Comparison of ENCODE assay signal across 24 cellular contexts in the genomic region with DNA sequence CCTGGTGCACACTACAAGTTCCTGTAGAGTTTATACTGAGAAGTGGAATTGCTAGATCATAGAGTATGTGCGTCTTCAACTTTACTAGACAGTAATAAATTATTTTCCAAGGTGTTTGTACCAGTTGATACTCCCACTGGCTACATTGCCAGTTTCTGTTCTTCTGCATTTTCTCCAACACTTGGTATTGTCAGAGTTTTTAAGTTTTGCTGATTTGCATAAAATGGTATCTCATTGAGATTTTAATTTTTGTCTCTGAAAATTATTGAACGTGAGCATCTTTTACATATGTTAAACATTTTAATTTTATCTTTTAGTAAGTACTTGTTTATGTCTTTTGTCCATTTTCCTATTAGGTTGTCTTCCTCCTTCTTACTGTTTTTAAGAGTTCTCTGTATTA. TPM values are rescaled to one million over a fixed set of nuclear protein-coding genes. Genes with fewer than 3 reads are reported as not detected.
DNase-seq lines count a peak whose midpoint lies in the region; ATAC-seq, FAIRE-seq and TF ChIP-seq lines count a peak whose summit lies in the region.
"Had no signal": no experiment of that assay in that cellular context is flagged by ENCODE, and none has a peak within 500 bp of the region (broad histone marks: within the 10 kb centered on the region; RNA-seq: fewer than 3 reads in every experiment).

No MANE protein-coding gene starts in this region.

- no peak for TF ChIP-seq EP300 in A549 (IDR thresholded peaks at IDR 0.05)
- TF ChIP-seq EP300 in K562 (IDR thresholded peaks at IDR 0.05; ENCODE audit: low read length): no peak
- TF ChIP-seq EP300 in H1 (IDR thresholded peaks at IDR 0.05; ENCODE audit: borderline replicate concordance in 1 of 2, low read depth in 2 of 2, low read length in 2 of 2): no peak

- H3K14ac ChIP-seq in H1 (ENCODE audit: insufficient read length): no peak overlapping the region

- H3K36me3 Mint-ChIP-seq in HFFc6 (ENCODE audit: low read depth): no peaks in the 10 kb centered on the region

- H3K27ac ChIP-seq in A549 (no peak overlapping the region), K562 (ENCODE audit: extremely low read depth, low read depth, low read length) (no peak overlapping the region), H1 (ENCODE audit: low read depth, low read length) (no peak overlapping the region)
- H3K27ac ChIP-seq: 22Rv1, BLaER1 had no signal

- no peak overlapping the region for H4K8ac ChIP-seq in H1 (ENCODE audit: extremely low read depth, insufficient read depth, low read length)

- no peaks in the 10 kb centered on the region for H3K36me3 ChIP-seq in K562 (ENCODE audit: control insufficient read depth, insufficient read depth, low read length)
- H3K36me3 ChIP-seq in H1 (ENCODE audit: control insufficient read depth in 2 of 4, insufficient read depth in 4 of 4, low read length in 3 of 4): no peaks in the 10 kb centered on the region; a peak in 1 of 8 replicates
- H3K36me3 ChIP-seq: BE2C had no signal

- H3K79me2 ChIP-seq in K562 (ENCODE audit: control insufficient read depth, insufficient read depth, low read length) (no peaks in the 10 kb centered on the region), H1 (ENCODE audit: control insufficient read depth in 1 of 2, insufficient read depth in 2 of 2, low read length in 2 of 2) (peaks cover 0 to 86% of the 10 kb centered on the region in 2 experiments; a peak in 3 of 4 replicates)

- in situ Hi-C loops in K562 (cut with MboI): no loop called here

- no peak overlapping the region for H3K27ac Mint-ChIP-seq in HFFc6
- H3K27ac Mint-ChIP-seq: CD14-positive monocyte; CD4-positive, alpha-beta memory T cell; CD4-positive, CD25-positive, alpha-beta regulatory T cell; CD8-positive, alpha-beta memory T cell had no signal

- no peak overlapping the region for H3K18ac ChIP-seq in H1 (ENCODE audit: extremely low read depth, low read length)

- no peak overlapping the region for H3K4me3 ChIP-seq in A549
- H3K4me3 ChIP-seq in K562: no peak overlapping the region
- no peak overlapping the region for H3K4me3 ChIP-seq in H1 (ENCODE audit: extremely low read depth in 1 of 4, insufficient read depth in 2 of 4, low read depth in 3 of 4, low read length in 4 of 4)
- H3K4me3 ChIP-seq: BLaER1, GM12878 had no signal

- H4K20me1 ChIP-seq in K562 (replicated peaks; ENCODE audit: control insufficient read depth, insufficient read depth, low read length): no peaks in the 10 kb centered on the region; the same call in 1 of the 2 replicates
- H4K20me1 ChIP-seq in H1 (replicated peaks in 1 of 2; ENCODE audit: control insufficient read depth in 1 of 2, insufficient read depth in 2 of 2, low read length in 2 of 2): peaks cover 2 to 3% of the 10 kb centered on the region in 2 experiments

- CTCF ChIA-PET in A549 (lab: Yijun Ruan, JAX): no interaction called here
- CTCF ChIA-PET in K562 (lab: Yijun Ruan, JAX; ENCODE audit: low intra/inter-chr PET ratio): no interaction called here
- CTCF ChIA-PET in H1 (lab: Charles Lee; ENCODE audit: partially characterized antibody): no interaction called here

- no peak overlapping the region for H3K4me3 Mint-ChIP-seq in HFFc6
- H3K4me3 Mint-ChIP-seq: CD14-positive monocyte; CD4-positive, alpha-beta memory T cell; CD4-positive, CD25-positive, alpha-beta regulatory T cell; CD8-positive, alpha-beta memory T cell had no signal

- no peak overlapping the region for H2BK120ac ChIP-seq in H1 (replicated peaks; ENCODE audit: low read depth, low read length)

- intact Hi-C loops in K562 (cut with micrococcal nuclease): no loop called here

- H3K4ac ChIP-seq in H1 (replicated peaks; ENCODE audit: insufficient read length, low read depth, low read length): no peak overlapping the region

- TF ChIP-seq POLR2A in A549 (IDR thresholded peaks at IDR 0.05; ENCODE audit: low read length) (no peak), K562 (conservative IDR thresholded peaks at IDR 0.05) (no peak), H1 (IDR thresholded peaks at IDR 0.05; ENCODE audit: control extremely low read depth in 1 of 2, low read depth in 2 of 2, low read length in 2 of 2) (no peak)

- H3K23ac ChIP-seq in H1 (ENCODE audit: insufficient read length): no peak overlapping the region

- ATAC-seq in A549 (no peak), K562 (no peak)
- ATAC-seq: GM12878 had no signal

- no peaks in the 10 kb centered on the region for H3K23me2 ChIP-seq in H1 (ENCODE audit: low read depth, low read length)

- no peak overlapping the region for H3K4me2 ChIP-seq in A549
- H3K4me2 ChIP-seq in K562 (ENCODE audit: insufficient read depth, low read length): no peak overlapping the region
- no peak overlapping the region for H3K4me2 ChIP-seq in H1 (ENCODE audit: insufficient read depth in 1 of 2, low read depth in 2 of 2, low read length in 2 of 2)
- H3K4me2 ChIP-seq: BLaER1 had no signal

- WGBS in A549 (ENCODE audit: missing lambda C conversion rate): 93% methylated on average over 2 of the region's 2 CpGs
- WGBS in K562 (ENCODE audit: insufficient coverage, low coverage, missing lambda C conversion rate): 13% methylated on average over 2 of the region's 2 CpGs
- 84% methylated on average over 2 of the region's 2 CpGs; no CpG with 5 or more reads in 1 of the 2 experiments for WGBS in H1 (ENCODE audit: extremely low coverage in 1 of 2, insufficient coverage in 1 of 2, insufficient read length in 1 of 2, insufficient replicate concordance in 2 of 2, low coverage in 1 of 2, low lambda C conversion rate in 2 of 2, missing lambda C conversion rate in 1 of 2), 2 experiments

- FAIRE-seq in A549 (lab: Jason Lieb, UNC): no peak
- FAIRE-seq in GM19239 (lab: Jason Lieb, UNC): peak; percentile 48
- no peak for FAIRE-seq in K562 (lab: Jason Lieb, UNC)
- FAIRE-seq in H1 (lab: Jason Lieb, UNC): peak; percentile 7
- FAIRE-seq: D721Med, GM12878, GM18507 had no signal

- H3K9ac ChIP-seq in K562 (ENCODE audit: insufficient read depth in 1 of 2, low read depth in 2 of 2, low read length in 2 of 2) (no peak overlapping the region), H1 (replicated peaks in 1 of 4; ENCODE audit: extremely low read depth in 1 of 4, low read depth in 3 of 4, low read length in 3 of 4) (no peak overlapping the region)
- H3K9ac ChIP-seq: BLaER1 had no signal

- DNase-seq in A549 (ENCODE audit: low read depth in 1 of 2, low spot score in 1 of 2) (no peak), GM19239 (ENCODE audit: insufficient read length, low spot score) (no peak), K562 (ENCODE audit: extremely low read depth in 1 of 4, low spot score in 3 of 4) (no peak), H1 (ENCODE audit: low read depth in 1 of 2, low spot score in 2 of 2) (no peak), HFFc6 (no peak), COLO668 (lab: John Stamatoyannopoulos, UW; ENCODE audit: unreplicated experiment) (no peak), Kasumi-1 (lab: John Stamatoyannopoulos, UW) (no peak)
- DNase-seq in activated CD4-positive, alpha-beta T cell treated with anti-CD3 and anti-CD28 coated beads, Interleukin-2, amount 50 U/mL, for 1 hour: no peak
- DNase-seq: ACHN; BE2C; C1 segment of cervical spinal cord; Caco-2; Calu3; CD4-positive, alpha-beta memory T cell; CD4-positive, CD25-positive, alpha-beta regulatory T cell; CD8-positive, alpha-beta memory T cell; DMS79 treated with DMSO at 0.1 percent for 48 hours; GDM1 had no signal

- no TSS peak for BruUV-seq in K562 (replicated peaks; lab: Mats Ljungman, UMichigan)

- TF ChIP-seq CTCF in A549 (IDR thresholded peaks at IDR 0.05) (no peak), K562 (IDR thresholded peaks at IDR 0.05 in 2 of 3, conservative IDR thresholded peaks at IDR 0.05 in 1 of 3; ENCODE audit: insufficient read depth in 2 of 3, low read depth in 1 of 3, low read length in 3 of 3) (no peak), H1 (IDR thresholded peaks at IDR 0.05; ENCODE audit: control extremely low read depth in 1 of 3, insufficient read depth in 1 of 3, low read depth in 1 of 3, low read length in 3 of 3) (no peak), HFFc6 (IDR thresholded peaks at IDR 0.05) (no peak)

- H3K9me3 ChIP-seq in A549 (no peaks in the 10 kb centered on the region), K562 (replicated peaks; ENCODE audit: control insufficient read depth, insufficient read depth, low read depth, low read length) (no peaks in the 10 kb centered on the region), H1 (ENCODE audit: insufficient read depth in 2 of 2, low read depth in 1 of 2, low read length in 1 of 2) (no peaks in the 10 kb centered on the region)
- H3K9me3 ChIP-seq: BE2C, BLaER1, Caco-2 had no signal

- 0 out of 3 replicates have a peak, but pooled peaks cover 5% of the 10 kb centered on the region for H3K4me1 ChIP-seq in A549
- H3K4me1 ChIP-seq in K562 (replicated peaks in 1 of 2; ENCODE audit: control insufficient read depth in 2 of 2, insufficient read depth in 2 of 2, low read length in 2 of 2): no peaks in the 10 kb centered on the region
- H3K4me1 ChIP-seq in H1 (replicated peaks in 1 of 4; ENCODE audit: control insufficient read depth in 3 of 4, insufficient read depth in 4 of 4, low read length in 3 of 4): no peaks in the 10 kb centered on the region; a peak in 2 of 7 replicates
- H3K4me1 ChIP-seq: BE2C, Caco-2 had no signal

- H3K4me1 Mint-ChIP-seq in HFFc6 (ENCODE audit: low read depth): no peaks in the 10 kb centered on the region; the same call in 1 of the 2 replicates

- H3K56ac ChIP-seq in H1 (replicated peaks; ENCODE audit: insufficient read length, low read depth, low read length): no peak overlapping the region

- no peak overlapping the region for H2BK12ac ChIP-seq in H1 (ENCODE audit: low read depth, low read length)

- H4K91ac ChIP-seq in H1 (replicated peaks; ENCODE audit: insufficient read length, low read length): no peak overlapping the region

- H4K5ac ChIP-seq in H1 (ENCODE audit: insufficient read length, low read depth, low read length): no peak overlapping the region

- no peak for TF ChIP-seq RAD21 in A549 (conservative IDR thresholded peaks at IDR 0.05 in 1 of 2, IDR thresholded peaks at IDR 0.05 in 1 of 2)
- no peak for TF ChIP-seq RAD21 in K562 (CRISPR knock-in tag; conservative IDR thresholded peaks at IDR 0.05 in 1 of 2, IDR thresholded peaks at IDR 0.05 in 1 of 2)
- no peak for TF ChIP-seq RAD21 in H1 (IDR thresholded peaks at IDR 0.05 in 1 of 2, conservative IDR thresholded peaks at IDR 0.05 in 1 of 2; ENCODE audit: low read depth in 2 of 2, low read length in 2 of 2)

- H3K27me3 ChIP-seq in K562 (ENCODE audit: control insufficient read depth in 2 of 2, insufficient read depth in 2 of 2, low read length in 2 of 2) (no peaks in the 10 kb centered on the region), H1 (replicated peaks in 1 of 4; ENCODE audit: control insufficient read depth in 3 of 4, extremely low read depth in 1 of 4, insufficient read depth in 3 of 4, low read length in 3 of 4) (no peaks in the 10 kb centered on the region)
- H3K27me3 ChIP-seq: BE2C, BLaER1 had no signal

- H3K9me3 Mint-ChIP-seq in HFFc6: no peaks in the 10 kb centered on the region
- H3K9me3 Mint-ChIP-seq: CD14-positive monocyte; CD4-positive, alpha-beta memory T cell; CD4-positive, CD25-positive, alpha-beta regulatory T cell; CD8-positive, alpha-beta memory T cell had no signal

- H3K9me1 ChIP-seq in K562 (ENCODE audit: control insufficient read depth, insufficient read depth, low read length): no peaks in the 10 kb centered on the region

- no peak overlapping the region for H2BK5ac ChIP-seq in H1 (ENCODE audit: low read depth, low read length)

- H2AFZ ChIP-seq in K562 (ENCODE audit: low read depth, low read length) (no peak overlapping the region), H1 (ENCODE audit: low read length) (no peak overlapping the region)

- H2BK20ac ChIP-seq in H1 (ENCODE audit: low read length): no peak overlapping the region

- H2AK5ac ChIP-seq in H1 (ENCODE audit: low read depth, low read length): no peak overlapping the region

- no peaks in the 10 kb centered on the region for H3K79me1 ChIP-seq in H1 (ENCODE audit: low read depth, low read length)

- H2BK15ac ChIP-seq in H1 (ENCODE audit: low read length): no peak overlapping the region

- POLR2A ChIA-PET in A549 (lab: Yijun Ruan, JAX): no interaction called here
- POLR2A ChIA-PET in K562 (lab: Yijun Ruan, JAX): no interaction called here
- POLR2A ChIA-PET in H1 (lab: Charles Lee; ENCODE audit: partially characterized antibody): no interaction called here

- no peaks in the 10 kb centered on the region for H3K27me3 Mint-ChIP-seq in HFFc6 (ENCODE audit: insufficient read depth)
- H3K27me3 Mint-ChIP-seq: CD4-positive, alpha-beta memory T cell; CD4-positive, CD25-positive, alpha-beta regulatory T cell; CD8-positive, alpha-beta memory T cell had no signal

RNA-seq across cellular contexts. Expression of a gene that starts 7.3 kb away (rescaled TPM):
- polyA plus RNA-seq in A549 (2011; rRNA removed): 10.9 and 11.9 TPM in 2 replicates
- polyA plus RNA-seq in A549 (2012; cell fraction: cytosol; rRNA removed): 1.8 and 2.4 TPM in 2 replicates
- polyA plus RNA-seq in A549 (2012; cell fraction: nucleus; rRNA removed): 1.8 and 4.1 TPM in 2 replicates
- 5.9 to 6.6 TPM (median 6.1 TPM) in 3 replicates for polyA plus RNA-seq in A549 (2017; fragmentation: RNase III; extraction: RNeasy Plus Mini Kit Qiagen cat#74134 plus additional on column Dnase treatment)
- 8.0 and 12.4 TPM in 2 replicates for polyA minus RNA-seq in A549 (2011; rRNA and poly(A)+ RNA removed)
- 1.6 and 7.0 TPM in 2 replicates for total RNA-seq in K562 (2011; cell fraction: chromatin; rRNA removed; ENCODE audit: low replicate concordance)
- 0.67 and 1.8 TPM in 2 replicates for total RNA-seq in K562 (2011; cell fraction: nucleolus; rRNA removed)
- total RNA-seq in K562 (2011; cell fraction: nucleoplasm; rRNA removed): 3.7 and 4.0 TPM in 2 replicates
- total RNA-seq in K562 (2014; rRNA removed): 1.3 and 1.4 TPM in 2 replicates
- total RNA-seq in K562 (2014; rRNA removed; fragmentation: Illumina TruSeq; extraction: Trizol): 2.3 and 2.9 TPM in 2 replicates
- 2.1 and 2.2 TPM in 2 replicates for total RNA-seq in K562 (2015; rRNA removed; fragmentation: Illumina TruSeq; extraction: Trizol)
- total RNA-seq in K562 (2021): 2.0 and 2.1 TPM in 2 replicates
- 0.38 and 1.3 TPM in 2 replicates for polyA plus RNA-seq in K562 (2011; rRNA removed)
- 0.09 and 0.10 TPM in 2 replicates for polyA plus RNA-seq in K562 (2011; cell fraction: cytosol; rRNA removed)
- polyA plus RNA-seq in K562 (2011; cell fraction: nucleus; rRNA removed): 0.73 and 0.81 TPM in 2 replicates
- 1.1 and 2.6 TPM in 2 replicates for polyA plus RNA-seq in K562 (2012)
- polyA plus RNA-seq in K562 (2014; fragmentation: Illumina TruSeq; extraction: Trizol): 1.4 and 1.7 TPM in 2 replicates
- polyA plus RNA-seq in K562 (2014; fragmentation: Nextera tagmentation; extraction: Ambion mirVana): under 1 TPM; 0.39 to 0.86 TPM
- 1.6 and 2.2 TPM in 2 replicates for polyA plus RNA-seq in K562 (2014; rRNA removed)
- 0.84 and 3.9 TPM in 2 replicates for polyA minus RNA-seq in K562 (2011; rRNA and poly(A)+ RNA removed)
- polyA minus RNA-seq in K562 (2011; cell fraction: cytosol; rRNA and poly(A)+ RNA removed): 0.48 TPM in 1 of 2 replicates, not detected in the other
- 1.6 and 2.7 TPM in 2 replicates for polyA minus RNA-seq in K562 (2011; cell fraction: nucleus; rRNA and poly(A)+ RNA removed)
- 14.3 and 16.0 TPM in 2 replicates for total RNA-seq in H1 (2021; fragmentation: NEBNext Ultra II Directional; extraction: Animal tissue kit (Norgen Biotek cat#: 25700))
- polyA plus RNA-seq in H1 (2011; rRNA removed): 2.3 and 3.9 TPM in 2 replicates
- 5.0 TPM for polyA plus RNA-seq in H1 (2011; cell fraction: cytosol; rRNA removed)
- polyA plus RNA-seq in H1 (2011; cell fraction: nucleus; rRNA removed): 3.6 TPM
- polyA plus RNA-seq in H1 (2012, experiment 1 of 2): 4.1 to 6.7 TPM (median 4.7 TPM) in 4 replicates
- polyA plus RNA-seq in H1 (2012, experiment 2 of 2): 0.54 TPM
- polyA plus RNA-seq in H1 (2013, experiment 1 of 2): 5.8 TPM
- 5.7 TPM for polyA plus RNA-seq in H1 (2013, experiment 2 of 2)
- 24.5 and 25.3 TPM in 2 replicates for polyA minus RNA-seq in H1 (2011; rRNA and poly(A)+ RNA removed)
- 5.9 TPM for polyA minus RNA-seq in H1 (2011; cell fraction: cytosol; rRNA and poly(A)+ RNA removed)
- 38.9 TPM for polyA minus RNA-seq in H1 (2011; cell fraction: nucleus; rRNA and poly(A)+ RNA removed)
- 10 to 100 TPM; 15.0 to 23.4 (median 18.2) TPM for total RNA-seq in HFFc6 (2021; fragmentation: NEBNext Ultra II Directional; extraction: Animal tissue kit (Norgen Biotek cat#: 25700))
